8 cellular contexts compared by ENCODE assay signal in genomic region chr6:84227044-84227433, GRCh38.
A peak's percentile ranks its signal among the peaks of the same experiment; 100 is the strongest.
DNase-seq lines count a peak whose midpoint lies in the region; ATAC-seq lines count a peak whose summit lies in the region.

No MANE protein-coding gene starts in this region.

- peaks cover 22% of the 10 kb centered on the region for H3K4me1 Mint-ChIP-seq in activated naive CD8-positive, alpha-beta T cell treated with anti-CD3 and anti-CD28 coated beads, Interleukin-2, amount 50 U/mL, for 24 hours
- H3K4me1 Mint-ChIP-seq in stimulated activated naive CD8-positive, alpha-beta T cell treated with anti-CD3 and anti-CD28 coated beads, Interleukin-15, amount 100 ng/mL, for 72 hours: peaks cover 9% of the 10 kb centered on the region

- H3K4me3 Mint-ChIP-seq in activated naive CD8-positive, alpha-beta T cell treated with anti-CD3 and anti-CD28 coated beads, Interleukin-2, amount 50 U/mL, for 24 hours: peak overlapping the region; percentile 91
- H3K4me3 Mint-ChIP-seq in stimulated activated naive CD8-positive, alpha-beta T cell treated with anti-CD3 and anti-CD28 coated beads, Interleukin-15, amount 100 ng/mL, for 72 hours: peak overlapping the region; percentile 95

- peaks cover 4% of the 10 kb centered on the region for H3K27me3 Mint-ChIP-seq in activated naive CD8-positive, alpha-beta T cell treated with anti-CD3 and anti-CD28 coated beads, Interleukin-2, amount 50 U/mL, for 24 hours
- H3K27me3 Mint-ChIP-seq in stimulated activated naive CD8-positive, alpha-beta T cell treated with anti-CD3 and anti-CD28 coated beads, Interleukin-15, amount 100 ng/mL, for 72 hours: no peaks in the 10 kb centered on the region

- DNase-seq in NCI-H2171 treated with DMSO at 0.1 percent for 48 hours (lab: John Stamatoyannopoulos, UW) (peak; percentile 47), NCI-H2171 (lab: John Stamatoyannopoulos, UW) (no peak), iPS-NIHi7 (ENCODE audit: extremely low spot score) (peak; percentile 21), NCI-H128 (lab: John Stamatoyannopoulos, UW; ENCODE audit: unreplicated experiment) (no peak), NCI-H2107 (lab: John Stamatoyannopoulos, UW) (no peak)
- DNase-seq in activated naive CD8-positive, alpha-beta T cell treated with anti-CD3 and anti-CD28 coated beads, Interleukin-2, amount 50 U/mL, for 24 hours: no peak
- no peak for DNase-seq in stimulated activated naive CD8-positive, alpha-beta T cell treated with anti-CD3 and anti-CD28 coated beads, Interleukin-15, amount 100 ng/mL, for 72 hours

- H3K36me3 Mint-ChIP-seq in activated naive CD8-positive, alpha-beta T cell treated with anti-CD3 and anti-CD28 coated beads, Interleukin-2, amount 50 U/mL, for 24 hours (ENCODE audit: low read depth): peaks cover 2% of the 10 kb centered on the region

- H3K27ac Mint-ChIP-seq in activated naive CD8-positive, alpha-beta T cell treated with anti-CD3 and anti-CD28 coated beads, Interleukin-2, amount 50 U/mL, for 24 hours: peak overlapping the region; percentile 83
- H3K27ac Mint-ChIP-seq in stimulated activated naive CD8-positive, alpha-beta T cell treated with anti-CD3 and anti-CD28 coated beads, Interleukin-15, amount 100 ng/mL, for 72 hours: peak overlapping the region; percentile 94 to 95

- ATAC-seq in HG03135 (IDR thresholded peaks at IDR 0.05; ENCODE audit: unreplicated experiment): peak; percentile 8
- no peak for ATAC-seq in activated naive CD8-positive, alpha-beta T cell treated with anti-CD3 and anti-CD28 coated beads, Interleukin-2, amount 50 U/mL, for 24 hours
- ATAC-seq in stimulated activated naive CD8-positive, alpha-beta T cell treated with anti-CD3 and anti-CD28 coated beads, Interleukin-15, amount 100 ng/mL, for 72 hours: peak; percentile 46

- H3K9me3 Mint-ChIP-seq in activated naive CD8-positive, alpha-beta T cell treated with anti-CD3 and anti-CD28 coated beads, Interleukin-2, amount 50 U/mL, for 24 hours: no peaks in the 10 kb centered on the region
- H3K9me3 Mint-ChIP-seq in stimulated activated naive CD8-positive, alpha-beta T cell treated with anti-CD3 and anti-CD28 coated beads, Interleukin-15, amount 100 ng/mL, for 72 hours: no peaks in the 10 kb centered on the region

Comparison
In these comparisons a context has a peak if more than half of its experiments do, and no peak if none do; other contexts are left out.
1. DNase-seq: peak in NCI-H2171 treated with DMSO at 0.1 percent for 48 hours (single experiment) and iPS-NIHi7 (single experiment); none in NCI-H2171 (single experiment), activated naive CD8-positive, alpha-beta T cell treated with anti-CD3 and anti-CD28 coated beads, Interleukin-2, amount 50 U/mL, for 24 hours (single experiment), stimulated activated naive CD8-positive, alpha-beta T cell treated with anti-CD3 and anti-CD28 coated beads, Interleukin-15, amount 100 ng/mL, for 72 hours (0 of 2), NCI-H128 (single experiment) and NCI-H2107 (single experiment).